Comparison of ENCODE assay signal across 11 cellular contexts in the genomic region with DNA sequence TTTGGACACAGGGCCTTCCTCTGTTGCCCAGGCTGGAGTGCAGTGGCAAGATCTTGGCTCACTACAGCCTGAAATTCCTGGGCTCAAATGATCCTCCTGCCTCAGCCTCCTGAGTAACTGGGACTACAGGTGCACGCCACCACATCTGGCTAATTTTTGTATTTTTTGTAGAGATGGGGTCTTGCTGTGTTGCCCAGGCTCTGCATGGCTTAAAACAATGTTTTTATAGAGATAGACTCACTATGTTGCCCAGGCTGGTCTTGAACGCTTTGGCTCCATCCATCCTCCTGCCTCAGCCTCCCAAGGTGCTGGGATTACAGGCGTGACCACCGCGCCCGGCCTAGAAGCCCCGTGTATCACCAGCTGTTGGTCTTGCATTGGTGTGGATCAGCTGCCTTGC. TPM values are rescaled to one million over a fixed set of nuclear protein-coding genes. Genes with fewer than 3 reads are reported as not detected.
"Had no signal": no experiment of that assay in that cellular context is flagged by ENCODE, and none has a peak within 500 bp of the region (broad histone marks: within the 10 kb centered on the region; RNA-seq: fewer than 3 reads in every experiment).

No MANE protein-coding gene starts in this region.

RNA-seq across cellular contexts. Expression of gene TPSD1, which starts 13.5 kb away (rescaled TPM):
- total RNA-seq: dermis microvascular lymphatic vessel endothelial cell, endodermal cell, esophagus mucosa, glomerular endothelial cell, kidney epithelial cell, lung microvascular endothelial cell, mesenteric fat pad, mesothelial cell of epicardium, myocyte had no signal
- polyA plus RNA-seq: keratinocyte had no signal

RNA-seq across cellular contexts. Expression of gene TPSAB1, which starts 28.9 kb away (rescaled TPM):
- total RNA-seq: dermis microvascular lymphatic vessel endothelial cell, endodermal cell, glomerular endothelial cell, kidney epithelial cell, lung microvascular endothelial cell, mesothelial cell of epicardium, myocyte had no signal
- polyA plus RNA-seq: keratinocyte had no signal

RNA-seq across cellular contexts. Expression of gene TPSB2, which starts 39.4 kb away (rescaled TPM):
- total RNA-seq: dermis microvascular lymphatic vessel endothelial cell, endodermal cell, glomerular endothelial cell, kidney epithelial cell, lung microvascular endothelial cell, mesothelial cell of epicardium, myocyte had no signal
- polyA plus RNA-seq: keratinocyte had no signal

RNA-seq across cellular contexts. Expression of gene TPSG1, which starts 44.4 kb away (rescaled TPM):
- total RNA-seq: dermis microvascular lymphatic vessel endothelial cell, endodermal cell, glomerular endothelial cell, kidney epithelial cell, left ventricle myocardium superior, lung microvascular endothelial cell, mesenteric fat pad, mesothelial cell of epicardium, myocyte had no signal
- polyA plus RNA-seq: keratinocyte had no signal
